ENCODE assay signal across 19 cellular contexts in the genomic region with DNA sequence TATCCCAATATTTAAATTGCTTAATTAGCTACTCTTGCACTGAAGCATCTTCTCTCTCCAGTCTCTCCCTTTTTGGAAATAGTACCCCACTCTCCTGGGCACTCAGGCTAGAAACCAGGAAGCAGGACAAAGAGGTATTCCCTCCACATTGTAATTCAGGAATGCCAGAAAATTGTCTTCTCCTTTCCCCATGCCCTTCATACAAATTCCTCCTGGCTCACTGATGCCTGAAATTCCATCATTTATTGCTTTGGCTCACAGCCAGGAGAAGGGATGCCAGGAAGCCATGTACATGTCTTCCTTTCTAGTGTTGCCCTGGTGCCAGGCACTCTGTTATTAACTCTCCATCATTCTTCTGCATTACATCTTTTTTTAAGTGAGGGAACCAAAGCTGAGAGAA.
A peak's percentile ranks its signal among the peaks of the same experiment; 100 is the strongest.
DNase-seq lines count a peak whose midpoint lies in the region; ATAC-seq and TF ChIP-seq lines count a peak whose summit lies in the region.
"Had no signal": no experiment of that assay in that cellular context is flagged by ENCODE, and none has a peak within 500 bp of the region (broad histone marks: within the 10 kb centered on the region; RNA-seq: fewer than 3 reads in every experiment).

No MANE protein-coding gene starts in this region.

- TF ChIP-seq CTCF in endodermal cell (conservative IDR thresholded peaks at IDR 0.05) (no peak), mucosa of descending colon (IDR thresholded peaks at IDR 0.05) (no peak), right lobe of liver (IDR thresholded peaks at IDR 0.05) (no peak)

- no peak overlapping the region for H3K27ac Mint-ChIP-seq in endodermal cell
- H3K27ac Mint-ChIP-seq: HFFc6 had no signal

- no peak overlapping the region for H3K9ac ChIP-seq in endodermal cell (ENCODE audit: extremely low read depth, low read length, poor library complexity, severe bottlenecking)
- H3K9ac ChIP-seq: KMS-11 had no signal

- H3K27me3 ChIP-seq in endodermal cell (ENCODE audit: control insufficient read depth, insufficient read depth, low read length, poor library complexity, severe bottlenecking) (no peaks in the 10 kb centered on the region), right lobe of liver (no peaks in the 10 kb centered on the region)

- in situ Hi-C loops in ACHN (cut with HindIII; ENCODE audit: low pct_ligation_motif_present, low pct_unique_long_range_greater_than_20kb, low sequenced_read_pairs), result no loop called here

- H3K4me1 ChIP-seq in endodermal cell (ENCODE audit: control insufficient read depth, insufficient read depth, low read length) (peaks cover 7% of the 10 kb centered on the region), mucosa of descending colon (ENCODE audit: low read depth) (no peaks in the 10 kb centered on the region), right lobe of liver (no peaks in the 10 kb centered on the region)
- H3K4me1 ChIP-seq: A549 had no signal

- H3K9me3 ChIP-seq in endodermal cell (ENCODE audit: control insufficient read depth, low read length), result peaks cover 13% of the 10 kb centered on the region
- no peaks in the 10 kb centered on the region for H3K9me3 ChIP-seq in mucosa of descending colon
- H3K9me3 ChIP-seq in right lobe of liver, result no peaks in the 10 kb centered on the region
- H3K9me3 ChIP-seq: A549 had no signal

- no peak overlapping the region for H3K4me3 Mint-ChIP-seq in endodermal cell
- H3K4me3 Mint-ChIP-seq: HFFc6 had no signal

- H3K27me3 Mint-ChIP-seq in endodermal cell (ENCODE audit: insufficient read depth), result no peaks in the 10 kb centered on the region

- peaks cover 25% of the 10 kb centered on the region for H3K4me1 Mint-ChIP-seq in endodermal cell

- intact Hi-C loops in mucosa of descending colon (cut with DNase I, micrococcal nuclease), result no loop called here
- intact Hi-C loops in right lobe of liver (cut with DNase I), result no loop called here

- peak overlapping the region; percentile 34 for H3K4me3 ChIP-seq in endodermal cell (ENCODE audit: low read length)
- H3K4me3 ChIP-seq in mucosa of descending colon, result no peak overlapping the region
- H3K4me3 ChIP-seq in right lobe of liver, result no peak overlapping the region
- H3K4me3 ChIP-seq: A549 had no signal

- TF ChIP-seq POLR2A in right lobe of liver (IDR thresholded peaks at IDR 0.05), result no peak

- ATAC-seq in HG02852 (IDR thresholded peaks at IDR 0.05; ENCODE audit: unreplicated experiment), result no peak
- ATAC-seq in mucosa of descending colon, result no peak
- ATAC-seq in right lobe of liver, result no peak
- no peak for ATAC-seq in GM18868 (IDR thresholded peaks at IDR 0.05; ENCODE audit: unreplicated experiment)
- ATAC-seq: A549 had no signal

- H3K36me3 ChIP-seq in endodermal cell (ENCODE audit: control insufficient read depth, insufficient read depth, low read length), result no peaks in the 10 kb centered on the region
- H3K36me3 ChIP-seq in mucosa of descending colon (ENCODE audit: low read depth), result no peaks in the 10 kb centered on the region
- no peaks in the 10 kb centered on the region for H3K36me3 ChIP-seq in right lobe of liver

- H3K27ac ChIP-seq in endodermal cell (ENCODE audit: low read depth, low read length), result no peak overlapping the region
- no peak overlapping the region for H3K27ac ChIP-seq in right lobe of liver
- H3K27ac ChIP-seq: A549, KMS-11 had no signal

- peak; percentile 64 for DNase-seq in ACHN
- DNase-seq in M059J (ENCODE audit: low read depth), result peak; percentile 7
- DNase-seq in endodermal cell, result no peak
- peak; percentile 87 for DNase-seq in kidney tubule cell (ENCODE audit: low spot score)
- DNase-seq in mucosa of descending colon, result no peak
- DNase-seq in right lobe of liver, result no peak
- DNase-seq: AML-193; DMS79; HFFc6; MM.1S; NCI-H2029; NCI-H2227 treated with DMSO at 0.1 percent for 48 hours; NCI-H526 treated with DMSO at 0.1 percent for 48 hours; NK-92 treated with Interleukin-12 subunit alpha and Interleukin-12 subunit beta, amount 100 ng/mL, for 24 hours; Right ventricle myocardium superior had no signal

- H3K36me3 Mint-ChIP-seq in endodermal cell (ENCODE audit: low read depth), result peaks cover 17% of the 10 kb centered on the region

- H3K9me3 Mint-ChIP-seq in endodermal cell, result peaks cover 33% of the 10 kb centered on the region

Comparison
In these comparisons a context has a peak if more than half of its experiments do, and no peak if none do; other contexts are left out.
1. DNase-seq: peak in ACHN (single experiment), M059J (single experiment) and kidney tubule cell (single experiment); none in endodermal cell (single experiment), mucosa of descending colon (0 of 3) and right lobe of liver (0 of 3).